In genomic region chr6:118708736-118709135, GRCh38 we compare ENCODE assay signal across 8 cellular contexts. TPM values are rescaled to one million over a fixed set of nuclear protein-coding genes. Genes with fewer than 3 reads are reported as not detected.
DNase-seq lines count a peak whose midpoint lies in the region; ATAC-seq, FAIRE-seq and TF ChIP-seq lines count a peak whose summit lies in the region.

No MANE protein-coding gene starts in this region.

- H3K27ac ChIP-seq in GM12878 (ENCODE audit: control insufficient read depth, insufficient read depth): peak overlapping the region; percentile 84

- no peak for TF ChIP-seq RAD21 in GM12878 (IDR thresholded peaks at IDR 0.05; ENCODE audit: insufficient read depth, low read depth, low read length)

- WGBS in GM12878 (ENCODE audit: insufficient coverage, insufficient replicate concordance, low lambda C conversion rate, missing lambda C conversion rate): 3% methylated on average over 5 of the region's 5 CpGs

- BruUV-seq in GM12878 (replicated peaks; lab: Mats Ljungman, UMichigan): no TSS peak

- H3K9me3 ChIP-seq in GM12878 (replicated peaks; ENCODE audit: control insufficient read depth, insufficient read depth, low read length) (no peaks in the 10 kb centered on the region), mucosa of stomach (ENCODE audit: control insufficient read depth, low read length) (no peaks in the 10 kb centered on the region)

- RAD21 ChIA-PET in GM12878 (lab: Charles Lee; ENCODE audit: unreplicated experiment): interaction anchor here (0.6 to 1.6 kb wide), 7 partner anchors 20 to 143 kb away, joined by 3 to 13 read pairs (median 4); partner anchors contain the start of gene CEP85L

- H3K4me1 ChIP-seq in GM12878 (ENCODE audit: control insufficient read depth, insufficient read depth, low read length) (peaks cover 44% of the 10 kb centered on the region), mucosa of stomach (ENCODE audit: control insufficient read depth, insufficient read depth, low read length) (peaks cover 16% of the 10 kb centered on the region)

- POLR2A ChIA-PET in GM12878 (lab: Charles Lee): interaction anchor here (0.6 to 1.9 kb wide), 8 partner anchors 16 to 741 kb away, joined by 3 to 5 read pairs (median 4); partner anchors contain the start of gene CEP85L

- H3K79me2 ChIP-seq in GM12878 (ENCODE audit: control insufficient read depth, insufficient read depth, low read length): peaks cover 31% of the 10 kb centered on the region

- peak overlapping the region; percentile 83 for H3K9ac ChIP-seq in GM12878 (ENCODE audit: control insufficient read depth, insufficient read depth, low read length)
- H3K9ac ChIP-seq in mucosa of stomach (ENCODE audit: low read length): peak overlapping the region; percentile 49

- H4K20me1 ChIP-seq in GM12878 (ENCODE audit: control insufficient read depth, insufficient read depth): no peaks in the 10 kb centered on the region

- no peak for FAIRE-seq in GM12878 (lab: Jason Lieb, UNC)
- FAIRE-seq in RCC 7860 (lab: Jason Lieb, UNC): no peak

- ATAC-seq in HG02943 (IDR thresholded peaks at IDR 0.05; ENCODE audit: low read depth, unreplicated experiment) (peak; percentile 3), GM12878 (peak; percentile 7), GM19328 (IDR thresholded peaks at IDR 0.05; ENCODE audit: unreplicated experiment) (no peak)

- no peaks in the 10 kb centered on the region for H3K36me3 ChIP-seq in GM12878 (ENCODE audit: control insufficient read depth in 2 of 2, insufficient read depth in 2 of 2, low read length in 1 of 2)
- no peaks in the 10 kb centered on the region for H3K36me3 ChIP-seq in mucosa of stomach (ENCODE audit: control insufficient read depth, insufficient read depth, low read length)

- H3K27me3 ChIP-seq in GM12878 (replicated peaks in 1 of 2; ENCODE audit: control insufficient read depth in 2 of 2, insufficient read depth in 2 of 2, low read length in 1 of 2) (no peaks in the 10 kb centered on the region), mucosa of stomach (ENCODE audit: control insufficient read depth, insufficient read depth, low read length) (no peaks in the 10 kb centered on the region)

- no peak for TF ChIP-seq CTCF in GM12878 (IDR thresholded peaks at IDR 0.05 in 2 of 3, conservative IDR thresholded peaks at IDR 0.05 in 1 of 3; ENCODE audit: control insufficient read depth in 2 of 3, extremely low read depth in 1 of 3, insufficient read depth in 1 of 3, low read depth in 3 of 3, low read length in 3 of 3)

- H2AFZ ChIP-seq in GM12878 (ENCODE audit: control insufficient read depth, low read depth, low read length): peak overlapping the region; percentile 93

- intact Hi-C loops in GM12878 (cut with micrococcal nuclease; ENCODE audit: unreplicated experiment): loop anchor here (2.0 to 5.0 kb wide), 2 partner anchors 58 to 69 kb away; partner anchors contain the start of gene CEP85L

- peak overlapping the region; percentile 81 for H3K4me3 ChIP-seq in GM12878
- H3K4me3 ChIP-seq in mucosa of stomach (ENCODE audit: low read length): peak overlapping the region; percentile 53

- CTCF ChIA-PET in GM12878 (lab: Yijun Ruan, JAX): interaction anchor here (0.7 to 5.8 kb wide), 2 partner anchors 143 to 186 kb away, joined by 3 to 30 read pairs; no protein-coding TSS in a partner anchor

- H3K4me2 ChIP-seq in GM12878 (ENCODE audit: control insufficient read depth, insufficient read depth): peak overlapping the region; percentile 93

- in situ Hi-C loops in GM12878 (cut with MboI): no loop called here

- no peak for TF ChIP-seq POLR2A in GM12878 (IDR thresholded peaks at IDR 0.05; ENCODE audit: low read depth, low read length)

- TF ChIP-seq EP300 in GM12878 (IDR thresholded peaks at IDR 0.05; ENCODE audit: borderline replicate concordance in 1 of 2, control insufficient read depth in 1 of 2, low read depth in 2 of 2, low read length in 2 of 2): no peak

- DNase-seq in EL (peak; percentile 77), GM12878 (ENCODE audit: low read depth, low spot score) (no peak), RCC 7860 (ENCODE audit: low spot score) (no peak), NAMALWA (ENCODE audit: low spot score) (no peak), NCI-H2081 treated with DMSO at 0.1 percent for 48 hours (lab: John Stamatoyannopoulos, UW) (no peak)

- SMC1A ChIA-PET in GM12878 (lab: Charles Lee; ENCODE audit: uncharacterized antibody, unreplicated experiment): interaction anchor here (0.7 to 2.2 kb wide), 9 partner anchors 12 to 188 kb away, joined by 3 to 13 read pairs (median 3); no protein-coding TSS in a partner anchor

TF ChIP-seq in GM12878, 131 proteins besides CTCF, POLR2A, EP300 and RAD21 (continues in another document):
- TF ChIP-seq RFX5 (IDR thresholded peaks at IDR 0.05; ENCODE audit: low read depth, low read length) (no peak), YY1 (IDR thresholded peaks at IDR 0.05; ENCODE audit: low read depth, low read length) (no peak), SUPT20H (IDR thresholded peaks at IDR 0.05; ENCODE audit: borderline replicate concordance, control insufficient read depth, low read depth, low read length) (no peak), RUNX3 (IDR thresholded peaks at IDR 0.05; ENCODE audit: low read length) (no peak), CUX1 (IDR thresholded peaks at IDR 0.05; ENCODE audit: insufficient replicate concordance, low read depth, low read length) (no peak), EED (IDR thresholded peaks at IDR 0.05; ENCODE audit: low read depth) (no peak), EZH2 (IDR thresholded peaks at IDR 0.05; ENCODE audit: borderline replicate concordance, control insufficient read depth, low read depth, low read length) (no peak)
- TF ChIP-seq, protein P1, sequence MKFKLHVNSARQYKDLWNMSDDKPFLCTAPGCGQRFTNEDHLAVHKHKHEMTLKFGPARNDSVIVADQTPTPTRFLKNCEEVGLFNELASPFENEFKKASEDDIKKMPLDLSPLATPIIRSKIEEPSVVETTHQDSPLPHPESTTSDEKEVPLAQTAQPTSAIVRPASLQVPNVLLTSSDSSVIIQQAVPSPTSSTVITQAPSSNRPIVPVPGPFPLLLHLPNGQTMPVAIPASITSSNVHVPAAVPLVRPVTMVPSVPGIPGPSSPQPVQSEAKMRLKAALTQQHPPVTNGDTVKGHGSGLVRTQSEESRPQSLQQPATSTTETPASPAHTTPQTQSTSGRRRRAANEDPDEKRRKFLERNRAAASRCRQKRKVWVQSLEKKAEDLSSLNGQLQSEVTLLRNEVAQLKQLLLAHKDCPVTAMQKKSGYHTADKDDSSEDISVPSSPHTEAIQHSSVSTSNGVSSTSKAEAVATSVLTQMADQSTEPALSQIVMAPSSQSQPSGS (IDR thresholded peaks at IDR 0.05; ENCODE audit: low read length): no peak

RNA-seq across cellular contexts. Expression of gene CEP85L, which starts 57.3 kb away (rescaled TPM):
- total RNA-seq in GM12878 (2013; cell fraction: nucleolus; rRNA removed): 57.2 and 58.3 TPM in 2 replicates
- total RNA-seq in GM12878 (2014; rRNA removed) (7.1 and 8.1 TPM in 2 replicates), GM12878 (2014; rRNA removed; fragmentation: Illumina TruSeq; extraction: Trizol) (10.4 and 11.0 TPM in 2 replicates), GM12878 (2021) (8.7 and 9.1 TPM in 2 replicates)
- 3.6 TPM for polyA plus RNA-seq in GM12878 (2011; ENCODE audit: low read depth)
- polyA plus RNA-seq in GM12878 (2011; rRNA removed) (10.9 and 14.4 TPM in 2 replicates), GM12878 (2014; fragmentation: Illumina TruSeq; extraction: Trizol) (4.8 and 6.5 TPM in 2 replicates), GM12878 (2014; fragmentation: Nextera tagmentation; extraction: Ambion mirVana) (1 to 10 TPM; 1.8 to 3.7 TPM), GM12878 (2014; rRNA removed) (3.1 and 4.2 TPM in 2 replicates), GM12878 (2016; fragmentation: Nextera tagmentation; extraction: Ambion mirVana) (1 to 10 TPM; 7.1 to 8.8 TPM)
- polyA plus RNA-seq in GM12878 (2011; cell fraction: cytosol; rRNA removed): 2.9 and 3.0 TPM in 2 replicates
- polyA plus RNA-seq in GM12878 (2011; cell fraction: nucleus; rRNA removed): 11.1 and 17.3 TPM in 2 replicates
- 4.0 and 4.5 TPM in 2 replicates for polyA plus RNA-seq in GM12878 (2012)
- polyA minus RNA-seq in GM12878 (2011; rRNA and poly(A)+ RNA removed): 38.6 and 84.4 TPM in 2 replicates
- 7.9 and 8.6 TPM in 2 replicates for polyA minus RNA-seq in GM12878 (2011; cell fraction: cytosol; rRNA and poly(A)+ RNA removed)
- 39.0 and 55.6 TPM in 2 replicates for polyA minus RNA-seq in GM12878 (2011; cell fraction: nucleus; rRNA and poly(A)+ RNA removed)
